26 cellular contexts compared by ENCODE assay signal in genomic region chr9:115808108-115808507, GRCh38.
DNase-seq lines count a peak whose midpoint lies in the region; ATAC-seq and TF ChIP-seq lines count a peak whose summit lies in the region.
"Had no signal": no experiment of that assay in that cellular context is flagged by ENCODE, and none has a peak within 500 bp of the region (broad histone marks: within the 10 kb centered on the region; RNA-seq: fewer than 3 reads in every experiment).

No MANE protein-coding gene starts in this region.

- no peaks in the 10 kb centered on the region for H3K36me3 Mint-ChIP-seq in activated naive CD8-positive, alpha-beta T cell treated with anti-CD3 and anti-CD28 coated beads, Interleukin-2, amount 50 U/mL, for 24 hours (ENCODE audit: low read depth)
- no peaks in the 10 kb centered on the region for H3K36me3 Mint-ChIP-seq in activated T-helper 1 cell treated with anti-CD3 and anti-CD28 coated beads, Interleukin-12 subunit alpha, Interleukin-12 subunit beta, Interleukin-2, Interleukin-4 antibody, amounts not matched to agents 30 ng/mL and 10 ng/mL and 1 ng/mL, durations not matched to agents 14 hours and 24 hours and 36 hours (ENCODE audit: low read depth)
- H3K36me3 Mint-ChIP-seq: activated naive CD8-positive, alpha-beta T cell; natural killer cell; stimulated activated effector memory CD8-positive, alpha-beta T cell treated with anti-CD3 and anti-CD28 coated beads, Interleukin-12 subunit alpha, Interleukin-12 subunit beta, amount 100 ng/mL, for 72 hours had no signal

- no peaks in the 10 kb centered on the region for H3K4me1 ChIP-seq in prostate gland (replicated peaks)
- H3K4me1 ChIP-seq in Peyer's patch = no peaks in the 10 kb centered on the region
- H3K4me1 ChIP-seq: breast epithelium, suprapubic skin, vagina had no signal

- intact Hi-C loops in prostate gland (cut with DNase I) = no loop called here
- intact Hi-C loops in activated T-helper 1 cell treated with anti-CD3 and anti-CD28 coated beads, Interleukin-12 subunit alpha, Interleukin-12 subunit beta, Interleukin-2, Interleukin-4 antibody, amounts not matched to agents 30 ng/mL and 10 ng/mL and 1 ng/mL, durations not matched to agents 14 hours and 24 hours and 36 hours (cut with micrococcal nuclease) = no loop called here

- H3K27ac Mint-ChIP-seq in activated naive CD8-positive, alpha-beta T cell treated with anti-CD3 and anti-CD28 coated beads, Interleukin-2, amount 50 U/mL, for 24 hours = no peak overlapping the region
- H3K27ac Mint-ChIP-seq in activated T-helper 1 cell treated with anti-CD3 and anti-CD28 coated beads, Interleukin-12 subunit alpha, Interleukin-12 subunit beta, Interleukin-2, Interleukin-4 antibody, amounts not matched to agents 30 ng/mL and 10 ng/mL and 1 ng/mL, durations not matched to agents 14 hours and 24 hours and 36 hours = no peak overlapping the region
- H3K27ac Mint-ChIP-seq: activated naive CD8-positive, alpha-beta T cell; natural killer cell; stimulated activated effector memory CD8-positive, alpha-beta T cell treated with anti-CD3 and anti-CD28 coated beads, Interleukin-12 subunit alpha, Interleukin-12 subunit beta, amount 100 ng/mL, for 72 hours; T-helper 1 cell treated with Interleukin-12 subunit alpha and Interleukin-12 subunit beta and Interleukin-4 antibody, amounts not matched to agents 30 μg/mL and 1 μg/mL, for 36 hours had no signal

- no peaks in the 10 kb centered on the region for H3K9me3 Mint-ChIP-seq in activated naive CD8-positive, alpha-beta T cell treated with anti-CD3 and anti-CD28 coated beads, Interleukin-2, amount 50 U/mL, for 24 hours
- H3K9me3 Mint-ChIP-seq in activated T-helper 1 cell treated with anti-CD3 and anti-CD28 coated beads, Interleukin-12 subunit alpha, Interleukin-12 subunit beta, Interleukin-2, Interleukin-4 antibody, amounts not matched to agents 30 ng/mL and 10 ng/mL and 1 ng/mL, durations not matched to agents 14 hours and 24 hours and 36 hours = no peaks in the 10 kb centered on the region
- H3K9me3 Mint-ChIP-seq: T-helper 1 cell treated with Interleukin-12 subunit alpha and Interleukin-12 subunit beta and Interleukin-4 antibody, amounts not matched to agents 30 μg/mL and 1 μg/mL, for 36 hours had no signal

- H3K9me3 ChIP-seq in prostate gland (no peaks in the 10 kb centered on the region), Peyer's patch (no peaks in the 10 kb centered on the region)
- H3K9me3 ChIP-seq: breast epithelium, SJSA1, suprapubic skin, vagina had no signal

- no peak overlapping the region for H3K4me3 Mint-ChIP-seq in activated naive CD8-positive, alpha-beta T cell treated with anti-CD3 and anti-CD28 coated beads, Interleukin-2, amount 50 U/mL, for 24 hours
- H3K4me3 Mint-ChIP-seq in activated T-helper 1 cell treated with anti-CD3 and anti-CD28 coated beads, Interleukin-12 subunit alpha, Interleukin-12 subunit beta, Interleukin-2, Interleukin-4 antibody, amounts not matched to agents 30 ng/mL and 10 ng/mL and 1 ng/mL, durations not matched to agents 14 hours and 24 hours and 36 hours = no peak overlapping the region
- H3K4me3 Mint-ChIP-seq: activated naive CD8-positive, alpha-beta T cell; natural killer cell; stimulated activated effector memory CD8-positive, alpha-beta T cell treated with anti-CD3 and anti-CD28 coated beads, Interleukin-12 subunit alpha, Interleukin-12 subunit beta, amount 100 ng/mL, for 72 hours; T-helper 1 cell treated with Interleukin-12 subunit alpha and Interleukin-12 subunit beta and Interleukin-4 antibody, amounts not matched to agents 30 μg/mL and 1 μg/mL, for 36 hours had no signal

- no peaks in the 10 kb centered on the region for H3K27me3 ChIP-seq in prostate gland (replicated peaks; ENCODE audit: insufficient read depth)
- no peaks in the 10 kb centered on the region for H3K27me3 ChIP-seq in Peyer's patch
- H3K27me3 ChIP-seq: breast epithelium, SJSA1, suprapubic skin, vagina had no signal

- DNase-seq in M059J (ENCODE audit: low read depth) (peak; percentile 50), cardiac fibroblast (ENCODE audit: low read depth in 2 of 2) (peak; percentile 13 to 29), kidney tubule cell (ENCODE audit: low spot score) (peak; percentile 15), prostate gland (ENCODE audit: low spot score) (peak; percentile 5), Peyer's patch (no peak)
- no peak for DNase-seq in activated naive CD8-positive, alpha-beta T cell treated with anti-CD3 and anti-CD28 coated beads, Interleukin-2, amount 50 U/mL, for 24 hours
- no peak for DNase-seq in activated T-helper 1 cell treated with anti-CD3 and anti-CD28 coated beads, Interleukin-12 subunit alpha, Interleukin-12 subunit beta, Interleukin-2, Interleukin-4 antibody, amounts not matched to agents 30 ng/mL and 10 ng/mL and 1 ng/mL, durations not matched to agents 14 hours and 24 hours and 36 hours (ENCODE audit: low spot score)
- DNase-seq: activated CD4-positive, alpha-beta T cell treated with anti-CD3 and anti-CD28 coated beads for 4 hours; Calu3; cortex of kidney; hippocampal formation; MM.1S; natural killer cell; NCI-H1417 treated with DMSO at 0.1 percent for 48 hours; NCI-H510A; NK-92 treated with Interleukin-12 subunit alpha and Interleukin-12 subunit beta, amount 100 ng/mL, for 24 hours had no signal

- no peaks in the 10 kb centered on the region for H3K4me1 Mint-ChIP-seq in activated naive CD8-positive, alpha-beta T cell treated with anti-CD3 and anti-CD28 coated beads, Interleukin-2, amount 50 U/mL, for 24 hours
- no peaks in the 10 kb centered on the region for H3K4me1 Mint-ChIP-seq in activated T-helper 1 cell treated with anti-CD3 and anti-CD28 coated beads, Interleukin-12 subunit alpha, Interleukin-12 subunit beta, Interleukin-2, Interleukin-4 antibody, amounts not matched to agents 30 ng/mL and 10 ng/mL and 1 ng/mL, durations not matched to agents 14 hours and 24 hours and 36 hours (ENCODE audit: low read depth)
- H3K4me1 Mint-ChIP-seq: natural killer cell; stimulated activated effector memory CD8-positive, alpha-beta T cell treated with anti-CD3 and anti-CD28 coated beads, Interleukin-12 subunit alpha, Interleukin-12 subunit beta, amount 100 ng/mL, for 72 hours had no signal

- H3K27ac ChIP-seq in prostate gland (no peak overlapping the region), Peyer's patch (no peak overlapping the region)
- H3K27ac ChIP-seq: breast epithelium, C4-2B, SJSA1, suprapubic skin, vagina had no signal

- no peak for ATAC-seq in HG03039 (IDR thresholded peaks at IDR 0.05; ENCODE audit: unreplicated experiment)
- ATAC-seq in activated naive CD8-positive, alpha-beta T cell treated with anti-CD3 and anti-CD28 coated beads, Interleukin-2, amount 50 U/mL, for 24 hours = no peak
- ATAC-seq: natural killer cell; Panc1; stimulated activated effector memory CD8-positive, alpha-beta T cell treated with anti-CD3 and anti-CD28 coated beads, Interleukin-12 subunit alpha, Interleukin-12 subunit beta, amount 100 ng/mL, for 72 hours had no signal

- no peak for TF ChIP-seq CTCF in cardiac fibroblast (IDR thresholded peaks at IDR 0.05; ENCODE audit: low read depth, low read length)
- no peak for TF ChIP-seq CTCF in prostate gland (IDR thresholded peaks at IDR 0.05)
- TF ChIP-seq CTCF in Peyer's patch (IDR thresholded peaks at IDR 0.05) = no peak

- H3K27me3 Mint-ChIP-seq in activated naive CD8-positive, alpha-beta T cell treated with anti-CD3 and anti-CD28 coated beads, Interleukin-2, amount 50 U/mL, for 24 hours = no peaks in the 10 kb centered on the region
- H3K27me3 Mint-ChIP-seq in activated T-helper 1 cell treated with anti-CD3 and anti-CD28 coated beads, Interleukin-12 subunit alpha, Interleukin-12 subunit beta, Interleukin-2, Interleukin-4 antibody, amounts not matched to agents 30 ng/mL and 10 ng/mL and 1 ng/mL, durations not matched to agents 14 hours and 24 hours and 36 hours (ENCODE audit: insufficient read depth) = no peaks in the 10 kb centered on the region

- 34% methylated on average over 2 of the region's 2 CpGs for WGBS in prostate gland

- TF ChIP-seq POLR2A in prostate gland (IDR thresholded peaks at IDR 0.05) (no peak), Peyer's patch (IDR thresholded peaks at IDR 0.05) (no peak)

- no peak overlapping the region for H3K4me3 ChIP-seq in cardiac fibroblast (replicated peaks in 1 of 2; ENCODE audit: low read depth in 2 of 2, low read length in 2 of 2)
- no peak overlapping the region for H3K4me3 ChIP-seq in prostate gland
- H3K4me3 ChIP-seq in Peyer's patch = no peak overlapping the region
- H3K4me3 ChIP-seq: SJSA1, suprapubic skin, vagina had no signal

- no peaks in the 10 kb centered on the region for H3K36me3 ChIP-seq in prostate gland
- H3K36me3 ChIP-seq in Peyer's patch = no peaks in the 10 kb centered on the region
- H3K36me3 ChIP-seq: breast epithelium, SJSA1, suprapubic skin, vagina had no signal

Comparison
In these comparisons a context has a peak if more than half of its experiments do, and no peak if none do; other contexts are left out.
1. DNase-seq: peak in M059J (single experiment), cardiac fibroblast (2 of 2), kidney tubule cell (single experiment) and prostate gland (single experiment); none in activated naive CD8-positive, alpha-beta T cell treated with anti-CD3 and anti-CD28 coated beads, Interleukin-2, amount 50 U/mL, for 24 hours (single experiment), activated T-helper 1 cell treated with anti-CD3 and anti-CD28 coated beads, Interleukin-12 subunit alpha, Interleukin-12 subunit beta, Interleukin-2, Interleukin-4 antibody, amounts not matched to agents 30 ng/mL and 10 ng/mL and 1 ng/mL, durations not matched to agents 14 hours and 24 hours and 36 hours (single experiment) and Peyer's patch (0 of 3).